11 cellular contexts compared by ENCODE assay signal in the genomic region with DNA sequence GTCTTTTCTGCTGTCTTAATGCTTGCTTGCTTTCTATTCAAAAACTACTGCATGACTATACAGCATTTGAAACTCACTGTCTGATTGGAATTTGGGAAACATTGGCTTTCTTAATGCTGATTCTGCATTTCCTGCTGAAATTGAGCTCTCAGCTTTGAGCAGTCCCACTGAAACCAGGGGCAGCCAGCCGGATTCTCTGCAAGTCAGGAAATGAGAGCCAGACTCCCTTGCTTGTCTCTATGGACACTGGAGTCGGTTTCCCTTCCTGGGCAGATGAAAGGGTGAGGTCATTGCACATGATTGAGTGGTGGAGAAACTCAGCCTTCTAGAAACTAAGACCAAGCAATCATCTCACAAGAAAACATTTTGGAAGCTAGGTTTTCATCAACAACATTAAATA.
DNase-seq lines count a peak whose midpoint lies in the region; ATAC-seq and TF ChIP-seq lines count a peak whose summit lies in the region.
"Had no signal": no experiment of that assay in that cellular context is flagged by ENCODE, and none has a peak within 500 bp of the region (broad histone marks: within the 10 kb centered on the region; RNA-seq: fewer than 3 reads in every experiment).

No MANE protein-coding gene starts in this region.

- ATAC-seq in WTC11 (no peak), HG02885 (IDR thresholded peaks at IDR 0.05; ENCODE audit: poor library complexity, unreplicated experiment) (no peak)
- ATAC-seq in activated CD8-positive, alpha-beta T cell treated with anti-CD3 and anti-CD28 coated beads, Interleukin-2, amount 10 ng/mL, durations not matched to agents 7 days and 5 days = no peak
- ATAC-seq: Panc1 had no signal

- no peaks in the 10 kb centered on the region for H4K20me1 ChIP-seq in BLaER1

- TF ChIP-seq CTCF in WTC11 (IDR thresholded peaks at IDR 0.05) = no peak

- no peaks in the 10 kb centered on the region for H3K36me3 ChIP-seq in BLaER1

- H3K9me3 Mint-ChIP-seq in WTC11 = peaks cover 20% of the 10 kb centered on the region
- peaks cover 9% of the 10 kb centered on the region for H3K9me3 Mint-ChIP-seq in activated CD8-positive, alpha-beta T cell treated with anti-CD3 and anti-CD28 coated beads, Interleukin-2, amount 10 ng/mL, durations not matched to agents 7 days and 5 days (ENCODE audit: insufficient read depth)

- peak overlapping the region; percentile 21; the same call in 1 of the 2 replicates for H3K27ac Mint-ChIP-seq in WTC11
- H3K27ac Mint-ChIP-seq in activated CD8-positive, alpha-beta T cell treated with anti-CD3 and anti-CD28 coated beads, Interleukin-2, amount 10 ng/mL, durations not matched to agents 7 days and 5 days = no peak overlapping the region
- H3K27ac Mint-ChIP-seq: activated CD4-positive, alpha-beta memory T cell treated with anti-CD3 and anti-CD28 coated beads for 36 hours had no signal

- POLR2A ChIA-PET in WTC11 (lab: Charles Lee) = no interaction called here
- POLR2A ChIA-PET in activated CD8-positive, alpha-beta T cell treated with anti-CD3 and anti-CD28 coated beads, Interleukin-2, amount 10 ng/mL, durations not matched to agents 7 days and 5 days (lab: Charles Lee) = no interaction called here

- H3K27me3 ChIP-seq in BLaER1 = no peaks in the 10 kb centered on the region

- no peak overlapping the region for H3K4me3 ChIP-seq in BLaER1

- H3K36me3 Mint-ChIP-seq in WTC11 = peaks cover 9% of the 10 kb centered on the region
- no peaks in the 10 kb centered on the region for H3K36me3 Mint-ChIP-seq in activated CD8-positive, alpha-beta T cell treated with anti-CD3 and anti-CD28 coated beads, Interleukin-2, amount 10 ng/mL, durations not matched to agents 7 days and 5 days (ENCODE audit: low read depth)
- H3K36me3 Mint-ChIP-seq: activated CD4-positive, alpha-beta memory T cell treated with anti-CD3 and anti-CD28 coated beads for 36 hours had no signal

- no peak overlapping the region for H3K4me3 Mint-ChIP-seq in WTC11
- H3K4me3 Mint-ChIP-seq in activated CD8-positive, alpha-beta T cell treated with anti-CD3 and anti-CD28 coated beads, Interleukin-2, amount 10 ng/mL, durations not matched to agents 7 days and 5 days = no peak overlapping the region
- H3K4me3 Mint-ChIP-seq: activated CD4-positive, alpha-beta memory T cell treated with anti-CD3 and anti-CD28 coated beads for 36 hours had no signal

- H3K9me3 ChIP-seq in BLaER1 = peaks cover 26% of the 10 kb centered on the region

- H3K4me2 ChIP-seq in BLaER1 = peak overlapping the region; percentile 24

- H3K27ac ChIP-seq in BLaER1 = no peak overlapping the region

- H3K4me1 Mint-ChIP-seq in WTC11 = peaks cover 16% of the 10 kb centered on the region
- peaks cover 6% of the 10 kb centered on the region for H3K4me1 Mint-ChIP-seq in activated CD8-positive, alpha-beta T cell treated with anti-CD3 and anti-CD28 coated beads, Interleukin-2, amount 10 ng/mL, durations not matched to agents 7 days and 5 days (ENCODE audit: low read depth)

- H3K9ac ChIP-seq in BLaER1 = no peak overlapping the region

- CTCF ChIA-PET in WTC11 (lab: Charles Lee) = interaction anchor here (0.7 kb wide), 1 partner anchor 25 kb away, joined by 3 read pairs; no protein-coding TSS in a partner anchor
- CTCF ChIA-PET in activated CD8-positive, alpha-beta T cell treated with anti-CD3 and anti-CD28 coated beads, Interleukin-2, amount 10 ng/mL, durations not matched to agents 7 days and 5 days (lab: Charles Lee) = no interaction called here

- no peaks in the 10 kb centered on the region; the same call in 1 of the 2 replicates for H3K27me3 Mint-ChIP-seq in WTC11 (ENCODE audit: low read depth)
- H3K27me3 Mint-ChIP-seq in activated CD8-positive, alpha-beta T cell treated with anti-CD3 and anti-CD28 coated beads, Interleukin-2, amount 10 ng/mL, durations not matched to agents 7 days and 5 days (ENCODE audit: low read depth) = peaks cover 17% of the 10 kb centered on the region
- H3K27me3 Mint-ChIP-seq: activated CD4-positive, alpha-beta memory T cell treated with anti-CD3 and anti-CD28 coated beads for 36 hours had no signal

- DNase-seq in WTC11 (ENCODE audit: low spot score) (no peak), glomerular visceral epithelial cell (ENCODE audit: extremely low spot score) (peak; percentile 80), non-pigmented ciliary epithelial cell (ENCODE audit: low read depth) (peak; percentile 23), NCI-H1436 treated with DMSO at 0.1 percent for 48 hours (lab: John Stamatoyannopoulos, UW) (no peak)
- DNase-seq in activated CD4-positive, alpha-beta T cell treated with anti-CD3 and anti-CD28 coated beads for 48 hours = no peak
- no peak for DNase-seq in activated CD8-positive, alpha-beta T cell treated with anti-CD3 and anti-CD28 coated beads, Interleukin-2, amount 10 ng/mL, durations not matched to agents 7 days and 5 days
- DNase-seq: activated CD4-positive, alpha-beta memory T cell treated with anti-CD3 and anti-CD28 coated beads for 36 hours; MM.1S had no signal

- peaks cover 22% of the 10 kb centered on the region for H3K4me1 ChIP-seq in BLaER1

TF ChIP-seq in WTC11, 78 proteins besides CTCF, POLR2A, EP300 and RAD21 (continues in another document):
- TF ChIP-seq, protein P1, sequence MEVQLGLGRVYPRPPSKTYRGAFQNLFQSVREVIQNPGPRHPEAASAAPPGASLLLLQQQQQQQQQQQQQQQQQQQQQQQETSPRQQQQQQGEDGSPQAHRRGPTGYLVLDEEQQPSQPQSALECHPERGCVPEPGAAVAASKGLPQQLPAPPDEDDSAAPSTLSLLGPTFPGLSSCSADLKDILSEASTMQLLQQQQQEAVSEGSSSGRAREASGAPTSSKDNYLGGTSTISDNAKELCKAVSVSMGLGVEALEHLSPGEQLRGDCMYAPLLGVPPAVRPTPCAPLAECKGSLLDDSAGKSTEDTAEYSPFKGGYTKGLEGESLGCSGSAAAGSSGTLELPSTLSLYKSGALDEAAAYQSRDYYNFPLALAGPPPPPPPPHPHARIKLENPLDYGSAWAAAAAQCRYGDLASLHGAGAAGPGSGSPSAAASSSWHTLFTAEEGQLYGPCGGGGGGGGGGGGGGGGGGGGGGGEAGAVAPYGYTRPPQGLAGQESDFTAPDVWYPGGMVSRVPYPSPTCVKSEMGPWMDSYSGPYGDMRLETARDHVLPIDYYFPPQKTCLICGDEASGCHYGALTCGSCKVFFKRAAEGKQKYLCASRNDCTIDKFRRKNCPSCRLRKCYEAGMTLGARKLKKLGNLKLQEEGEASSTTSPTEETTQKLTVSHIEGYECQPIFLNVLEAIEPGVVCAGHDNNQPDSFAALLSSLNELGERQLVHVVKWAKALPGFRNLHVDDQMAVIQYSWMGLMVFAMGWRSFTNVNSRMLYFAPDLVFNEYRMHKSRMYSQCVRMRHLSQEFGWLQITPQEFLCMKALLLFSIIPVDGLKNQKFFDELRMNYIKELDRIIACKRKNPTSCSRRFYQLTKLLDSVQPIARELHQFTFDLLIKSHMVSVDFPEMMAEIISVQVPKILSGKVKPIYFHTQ (CRISPR knock-in tag; IDR thresholded peaks at IDR 0.05) = no peak
- TF ChIP-seq, protein P2, sequence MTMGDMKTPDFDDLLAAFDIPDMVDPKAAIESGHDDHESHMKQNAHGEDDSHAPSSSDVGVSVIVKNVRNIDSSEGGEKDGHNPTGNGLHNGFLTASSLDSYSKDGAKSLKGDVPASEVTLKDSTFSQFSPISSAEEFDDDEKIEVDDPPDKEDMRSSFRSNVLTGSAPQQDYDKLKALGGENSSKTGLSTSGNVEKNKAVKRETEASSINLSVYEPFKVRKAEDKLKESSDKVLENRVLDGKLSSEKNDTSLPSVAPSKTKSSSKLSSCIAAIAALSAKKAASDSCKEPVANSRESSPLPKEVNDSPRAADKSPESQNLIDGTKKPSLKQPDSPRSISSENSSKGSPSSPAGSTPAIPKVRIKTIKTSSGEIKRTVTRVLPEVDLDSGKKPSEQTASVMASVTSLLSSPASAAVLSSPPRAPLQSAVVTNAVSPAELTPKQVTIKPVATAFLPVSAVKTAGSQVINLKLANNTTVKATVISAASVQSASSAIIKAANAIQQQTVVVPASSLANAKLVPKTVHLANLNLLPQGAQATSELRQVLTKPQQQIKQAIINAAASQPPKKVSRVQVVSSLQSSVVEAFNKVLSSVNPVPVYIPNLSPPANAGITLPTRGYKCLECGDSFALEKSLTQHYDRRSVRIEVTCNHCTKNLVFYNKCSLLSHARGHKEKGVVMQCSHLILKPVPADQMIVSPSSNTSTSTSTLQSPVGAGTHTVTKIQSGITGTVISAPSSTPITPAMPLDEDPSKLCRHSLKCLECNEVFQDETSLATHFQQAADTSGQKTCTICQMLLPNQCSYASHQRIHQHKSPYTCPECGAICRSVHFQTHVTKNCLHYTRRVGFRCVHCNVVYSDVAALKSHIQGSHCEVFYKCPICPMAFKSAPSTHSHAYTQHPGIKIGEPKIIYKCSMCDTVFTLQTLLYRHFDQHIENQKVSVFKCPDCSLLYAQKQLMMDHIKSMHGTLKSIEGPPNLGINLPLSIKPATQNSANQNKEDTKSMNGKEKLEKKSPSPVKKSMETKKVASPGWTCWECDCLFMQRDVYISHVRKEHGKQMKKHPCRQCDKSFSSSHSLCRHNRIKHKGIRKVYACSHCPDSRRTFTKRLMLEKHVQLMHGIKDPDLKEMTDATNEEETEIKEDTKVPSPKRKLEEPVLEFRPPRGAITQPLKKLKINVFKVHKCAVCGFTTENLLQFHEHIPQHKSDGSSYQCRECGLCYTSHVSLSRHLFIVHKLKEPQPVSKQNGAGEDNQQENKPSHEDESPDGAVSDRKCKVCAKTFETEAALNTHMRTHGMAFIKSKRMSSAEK (CRISPR knock-in tag; IDR thresholded peaks at IDR 0.05; ENCODE audit: borderline replicate concordance) = no peak
- TF ChIP-seq, protein P3, sequence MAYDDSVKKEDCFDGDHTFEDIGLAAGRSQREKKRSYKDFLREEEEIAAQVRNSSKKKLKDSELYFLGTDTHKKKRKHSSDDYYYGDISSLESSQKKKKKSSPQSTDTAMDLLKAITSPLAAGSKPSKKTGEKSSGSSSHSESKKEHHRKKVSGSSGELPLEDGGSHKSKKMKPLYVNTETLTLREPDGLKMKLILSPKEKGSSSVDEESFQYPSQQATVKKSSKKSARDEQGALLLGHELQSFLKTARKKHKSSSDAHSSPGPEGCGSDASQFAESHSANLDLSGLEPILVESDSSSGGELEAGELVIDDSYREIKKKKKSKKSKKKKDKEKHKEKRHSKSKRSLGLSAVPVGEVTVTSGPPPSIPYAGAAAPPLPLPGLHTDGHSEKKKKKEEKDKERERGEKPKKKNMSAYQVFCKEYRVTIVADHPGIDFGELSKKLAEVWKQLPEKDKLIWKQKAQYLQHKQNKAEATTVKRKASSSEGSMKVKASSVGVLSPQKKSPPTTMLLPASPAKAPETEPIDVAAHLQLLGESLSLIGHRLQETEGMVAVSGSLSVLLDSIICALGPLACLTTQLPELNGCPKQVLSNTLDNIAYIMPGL (CRISPR knock-in tag; IDR thresholded peaks at IDR 0.05) = no peak
- TF ChIP-seq RELA (CRISPR knock-in tag; IDR thresholded peaks at IDR 0.05; ENCODE audit: borderline replicate concordance) (no peak), NFYB (CRISPR knock-in tag; conservative IDR thresholded peaks at IDR 0.05; ENCODE audit: low read depth) (no peak)

Comparison
In these comparisons a context has a peak if more than half of its experiments do, and no peak if none do; other contexts are left out.
1. DNase-seq: peak in glomerular visceral epithelial cell (single experiment) and non-pigmented ciliary epithelial cell (single experiment); none in WTC11 (single experiment), NCI-H1436 treated with DMSO at 0.1 percent for 48 hours (single experiment), activated CD4-positive, alpha-beta T cell treated with anti-CD3 and anti-CD28 coated beads for 48 hours (single experiment) and activated CD8-positive, alpha-beta T cell treated with anti-CD3 and anti-CD28 coated beads, Interleukin-2, amount 10 ng/mL, durations not matched to agents 7 days and 5 days (single experiment).